In genomic region chr1:38045431-38046332, GRCh38 we compare ENCODE assay signal across 8 cellular contexts. TPM values are rescaled to one million over a fixed set of nuclear protein-coding genes. Genes with fewer than 3 reads are reported as not detected.
DNase-seq lines count a peak whose midpoint lies in the region; ATAC-seq, FAIRE-seq and TF ChIP-seq lines count a peak whose summit lies in the region.

No MANE protein-coding gene starts in this region.

- no peaks in the 10 kb centered on the region for H3K36me3 Mint-ChIP-seq in activated T-cell treated with anti-CD3 and anti-CD28 coated beads, Interleukin-2, amount 50 U/mL, for 24 hours (ENCODE audit: low read depth)
- H3K36me3 Mint-ChIP-seq in stimulated activated naive B cell treated with anti-CD40 and anti-IgM and Interleukin-4, amounts not matched to agents 10 μg/mL and 1 μg/mL and 100 μg/mL, for 72 hours: peaks cover 0 to 3% of the 10 kb centered on the region in 2 donors

- H3K4me1 ChIP-seq in kidney (ENCODE audit: control insufficient read depth in 1 of 2, insufficient read depth in 1 of 2, low read depth in 1 of 2, low read length in 2 of 2) (peaks cover 0 to 7% of the 10 kb centered on the region in 2 donors), HAP-1 (no peaks in the 10 kb centered on the region; the same call in 1 of the 2 replicates)

- peaks cover 3% of the 10 kb centered on the region; the same call in 1 of the 2 replicates for H3K27me3 ChIP-seq in HAP-1 (ENCODE audit: low read depth)

- peak overlapping the region; percentile 29 for H3K4me3 Mint-ChIP-seq in activated T-cell treated with anti-CD3 and anti-CD28 coated beads, Interleukin-2, amount 50 U/mL, for 24 hours
- H3K4me3 Mint-ChIP-seq in stimulated activated naive B cell treated with anti-CD40 and anti-IgM and Interleukin-4, amounts not matched to agents 10 μg/mL and 1 μg/mL and 100 μg/mL, for 72 hours: no peak overlapping the region

- intact Hi-C loops in kidney (cut with DNase I): no loop called here

- DNase-seq in DMS79 (lab: John Stamatoyannopoulos, UW) (peak; percentile 30), kidney (peak; percentile 80), HAP-1 (ENCODE audit: low spot score in 2 of 2) (no peak), NCI-H187 (lab: John Stamatoyannopoulos, UW) (no peak), NCI-H2171 (lab: John Stamatoyannopoulos, UW) (no peak)
- DNase-seq in activated T-cell treated with anti-CD3 and anti-CD28 coated beads, Interleukin-2, amount 50 U/mL, for 24 hours: peak; percentile 57
- DNase-seq in stimulated activated naive B cell treated with anti-CD40 and anti-IgM and Interleukin-4, amounts not matched to agents 10 μg/mL and 1 μg/mL and 100 μg/mL, for 72 hours: no peak

- H3K36me3 ChIP-seq in kidney (ENCODE audit: control insufficient read depth in 1 of 2, insufficient read depth in 2 of 2, low read length in 2 of 2): no peaks in the 10 kb centered on the region
- H3K36me3 ChIP-seq in HAP-1 (replicated peaks): no peaks in the 10 kb centered on the region

- H3K27me3 Mint-ChIP-seq in activated T-cell treated with anti-CD3 and anti-CD28 coated beads, Interleukin-2, amount 50 U/mL, for 24 hours: peaks cover 64% of the 10 kb centered on the region
- peaks cover 39 to 56% of the 10 kb centered on the region in 2 donors for H3K27me3 Mint-ChIP-seq in stimulated activated naive B cell treated with anti-CD40 and anti-IgM and Interleukin-4, amounts not matched to agents 10 μg/mL and 1 μg/mL and 100 μg/mL, for 72 hours

- H3K27ac ChIP-seq in kidney (ENCODE audit: low read depth in 2 of 2, low read length in 2 of 2): no peak overlapping the region

- H3K4me1 Mint-ChIP-seq in activated T-cell treated with anti-CD3 and anti-CD28 coated beads, Interleukin-2, amount 50 U/mL, for 24 hours (ENCODE audit: low read depth): peaks cover 16% of the 10 kb centered on the region
- peaks cover 10 to 17% of the 10 kb centered on the region in 2 donors for H3K4me1 Mint-ChIP-seq in stimulated activated naive B cell treated with anti-CD40 and anti-IgM and Interleukin-4, amounts not matched to agents 10 μg/mL and 1 μg/mL and 100 μg/mL, for 72 hours

- TF ChIP-seq CTCF in kidney (IDR thresholded peaks at IDR 0.05; ENCODE audit: borderline replicate concordance, extremely low read depth, insufficient read depth): no peak

- H3K9me3 ChIP-seq in kidney (ENCODE audit: control insufficient read depth in 1 of 2, low read length in 2 of 2): no peaks in the 10 kb centered on the region
- H3K9me3 ChIP-seq in HAP-1: no peaks in the 10 kb centered on the region

- peak; percentile 2 for ATAC-seq in HG02623 (IDR thresholded peaks at IDR 0.05; ENCODE audit: unreplicated experiment)
- ATAC-seq in stimulated activated naive B cell treated with anti-CD40 and anti-IgM and Interleukin-4, amounts not matched to agents 10 μg/mL and 1 μg/mL and 100 μg/mL, for 72 hours (replicated peaks): no peak

- no peak for FAIRE-seq in kidney (lab: Jason Lieb, UNC)

- no peak overlapping the region for H3K9ac ChIP-seq in kidney (ENCODE audit: low read length in 2 of 2)

- H3K4me3 ChIP-seq in kidney (ENCODE audit: low read length in 2 of 2): no peak overlapping the region
- no peak overlapping the region for H3K4me3 ChIP-seq in HAP-1

- no peak overlapping the region for H3K27ac Mint-ChIP-seq in activated T-cell treated with anti-CD3 and anti-CD28 coated beads, Interleukin-2, amount 50 U/mL, for 24 hours
- no peak overlapping the region for H3K27ac Mint-ChIP-seq in stimulated activated naive B cell treated with anti-CD40 and anti-IgM and Interleukin-4, amounts not matched to agents 10 μg/mL and 1 μg/mL and 100 μg/mL, for 72 hours

- in situ Hi-C loops in HAP-1 (cut with MboI; ENCODE audit: low sequenced_read_pairs): loop anchor here (25.0 kb wide), 1 partner anchor 542 kb away; no protein-coding TSS in a partner anchor

- H3K9me3 Mint-ChIP-seq in activated T-cell treated with anti-CD3 and anti-CD28 coated beads, Interleukin-2, amount 50 U/mL, for 24 hours: no peaks in the 10 kb centered on the region
- H3K9me3 Mint-ChIP-seq in stimulated activated naive B cell treated with anti-CD40 and anti-IgM and Interleukin-4, amounts not matched to agents 10 μg/mL and 1 μg/mL and 100 μg/mL, for 72 hours: no peaks in the 10 kb centered on the region

RNA-seq across cellular contexts. Expression of gene POU3F1, which starts 0.9 kb away (rescaled TPM):
- total RNA-seq in kidney: not detected
- polyA plus RNA-seq in kidney (ENCODE audit: insufficient read depth, low read depth, low replicate concordance): not detected

RNA-seq across cellular contexts. Expression of gene UTP11, which starts 33.1 kb away (rescaled TPM):
- 26.2 TPM for total RNA-seq in kidney
- polyA plus RNA-seq in kidney (ENCODE audit: insufficient read depth, low read depth, low replicate concordance): 24.2 TPM

RNA-seq across cellular contexts. Expression of gene FHL3, which starts 40.4 kb away (rescaled TPM):
- 19.6 TPM for total RNA-seq in kidney
- 8.2 TPM for polyA plus RNA-seq in kidney (ENCODE audit: insufficient read depth, low read depth, low replicate concordance)

RNA-seq across cellular contexts. Expression of gene SF3A3, which starts 55.9 kb away (rescaled TPM):
- 50.7 TPM for total RNA-seq in kidney
- 28.7 TPM for polyA plus RNA-seq in kidney (ENCODE audit: insufficient read depth, low read depth, low replicate concordance)

Comparison
In these comparisons a context has a peak if more than half of its experiments do, and no peak if none do; other contexts are left out.
1. DNase-seq: peak in DMS79 (single experiment), activated T-cell treated with anti-CD3 and anti-CD28 coated beads, Interleukin-2, amount 50 U/mL, for 24 hours (single experiment) and kidney (single experiment); none in HAP-1 (0 of 2), stimulated activated naive B cell treated with anti-CD40 and anti-IgM and Interleukin-4, amounts not matched to agents 10 μg/mL and 1 μg/mL and 100 μg/mL, for 72 hours (single experiment), NCI-H187 (0 of 2) and NCI-H2171 (single experiment).